In genomic region chr1:3451994-3452865, GRCh38 we compare ENCODE assay signal across 12 cellular contexts. TPM values are rescaled to one million over a fixed set of nuclear protein-coding genes. Genes with fewer than 3 reads are reported as not detected.
A peak's percentile ranks its signal among the peaks of the same experiment; 100 is the strongest.
DNase-seq lines count a peak whose midpoint lies in the region; ATAC-seq and TF ChIP-seq lines count a peak whose summit lies in the region.
"Had no signal": no experiment of that assay in that cellular context is flagged by ENCODE, and none has a peak within 500 bp of the region (broad histone marks: within the 10 kb centered on the region; RNA-seq: fewer than 3 reads in every experiment).

No MANE protein-coding gene starts in this region.

- H3K4me1 ChIP-seq in duodenal mucosa (ENCODE audit: control insufficient read depth in 1 of 2, insufficient read depth in 2 of 2, low read length in 2 of 2) (peaks cover 21 to 28% of the 10 kb centered on the region in 2 donors), mucosa of stomach (ENCODE audit: control insufficient read depth, insufficient read depth, low read length) (peaks cover 35% of the 10 kb centered on the region), stomach smooth muscle (ENCODE audit: control insufficient read depth, insufficient read depth, low read length) (peaks cover 14% of the 10 kb centered on the region)
- peaks cover 11% of the 10 kb centered on the region for H3K4me1 ChIP-seq in CD8-positive, alpha-beta T cell (ENCODE audit: insufficient read depth, low read length)

- no peaks in the 10 kb centered on the region for H3K36me3 Mint-ChIP-seq in CD8-positive, alpha-beta T cell
- H3K36me3 Mint-ChIP-seq: CD4-positive, alpha-beta memory T cell had no signal

- intact Hi-C loops in Right ventricle myocardium inferior (cut with DNase I) = loop anchor here (2.0 kb wide), 1 partner anchor 21 kb away; no protein-coding TSS in a partner anchor
- intact Hi-C loops in left cardiac atrium (cut with DNase I) = no loop called here
- intact Hi-C loops in CD8-positive, alpha-beta T cell (cut with DNase I, micrococcal nuclease) = no loop called here

- POLR2A ChIA-PET in CD8-positive, alpha-beta T cell (lab: Charles Lee) = no interaction called here

- H3K4me3 ChIP-seq in duodenal mucosa (ENCODE audit: low read depth in 1 of 2, low read length in 2 of 2) = no peak overlapping the region
- no peak overlapping the region for H3K4me3 ChIP-seq in mucosa of stomach (ENCODE audit: low read length)
- H3K4me3 ChIP-seq in stomach smooth muscle (ENCODE audit: low read length in 2 of 2) = no peak overlapping the region
- no peak overlapping the region for H3K4me3 ChIP-seq in CD8-positive, alpha-beta T cell (ENCODE audit: low read depth, low read length)

- no peaks in the 10 kb centered on the region for H3K4me1 Mint-ChIP-seq in CD8-positive, alpha-beta T cell (ENCODE audit: low read depth)

- no peaks in the 10 kb centered on the region for H3K9me3 ChIP-seq in duodenal mucosa (ENCODE audit: control insufficient read depth in 1 of 2, low read length in 2 of 2)
- H3K9me3 ChIP-seq in mucosa of stomach (ENCODE audit: control insufficient read depth, low read length) = no peaks in the 10 kb centered on the region
- H3K9me3 ChIP-seq in stomach smooth muscle (ENCODE audit: control insufficient read depth in 2 of 2, low read length in 2 of 2) = no peaks in the 10 kb centered on the region
- H3K9me3 ChIP-seq in CD8-positive, alpha-beta T cell (ENCODE audit: low read length) = no peaks in the 10 kb centered on the region

- DNase-seq in Right ventricle myocardium inferior (ENCODE audit: missing footprints) (peak; percentile 40), left cardiac atrium (no peak), NCI-H187 treated with DMSO at 0.1 percent for 48 hours (lab: John Stamatoyannopoulos, UW) (no peak)
- DNase-seq in CD8-positive, alpha-beta T cell = no peak
- DNase-seq: NCI-H2081 treated with DMSO at 0.1 percent for 48 hours had no signal

- CTCF ChIA-PET in CD8-positive, alpha-beta T cell (lab: Charles Lee) = interaction anchor here (0.7 to 2.4 kb wide), 33 partner anchors 8 to 453 kb away, joined by 3 to 49 read pairs (median 5); no protein-coding TSS in a partner anchor

- H3K9me3 Mint-ChIP-seq in CD8-positive, alpha-beta T cell = no peaks in the 10 kb centered on the region

- no peak overlapping the region for H3K27ac ChIP-seq in duodenal mucosa (ENCODE audit: low read depth, low read length)
- H3K27ac ChIP-seq in stomach smooth muscle (ENCODE audit: low read length) = no peak overlapping the region
- no peak overlapping the region for H3K27ac ChIP-seq in CD8-positive, alpha-beta T cell (ENCODE audit: low read depth, low read length)
- H3K27ac ChIP-seq: 22Rv1 had no signal

- no peak for TF ChIP-seq CTCF in CD8-positive, alpha-beta T cell (IDR thresholded peaks at IDR 0.05)

- H3K36me3 ChIP-seq in duodenal mucosa (ENCODE audit: control insufficient read depth in 1 of 2, insufficient read depth in 2 of 2, low read length in 2 of 2) = no peaks in the 10 kb centered on the region
- H3K36me3 ChIP-seq in mucosa of stomach (ENCODE audit: control insufficient read depth, insufficient read depth, low read length) = no peaks in the 10 kb centered on the region
- no peaks in the 10 kb centered on the region for H3K36me3 ChIP-seq in stomach smooth muscle (ENCODE audit: control insufficient read depth in 2 of 2, insufficient read depth in 2 of 2, low read length in 2 of 2)
- H3K36me3 ChIP-seq in CD8-positive, alpha-beta T cell (ENCODE audit: insufficient read depth, low read length) = no peaks in the 10 kb centered on the region

- peaks cover 17% of the 10 kb centered on the region for H3K27me3 Mint-ChIP-seq in CD8-positive, alpha-beta T cell (ENCODE audit: low read depth)

- peak overlapping the region; percentile 14 to 43 for H3K9ac ChIP-seq in duodenal mucosa (ENCODE audit: low read depth in 1 of 2, low read length in 2 of 2)
- peak overlapping the region; percentile 29 for H3K9ac ChIP-seq in mucosa of stomach (ENCODE audit: low read length)
- peak overlapping the region; percentile 13 to 31 for H3K9ac ChIP-seq in stomach smooth muscle (ENCODE audit: low read length in 2 of 2)

- H3K27me3 ChIP-seq in duodenal mucosa (ENCODE audit: control insufficient read depth in 1 of 2, insufficient read depth in 2 of 2, low read length in 2 of 2) = peaks cover 8 to 22% of the 10 kb centered on the region in 2 donors
- no peaks in the 10 kb centered on the region for H3K27me3 ChIP-seq in mucosa of stomach (ENCODE audit: control insufficient read depth, insufficient read depth, low read length)
- H3K27me3 ChIP-seq in stomach smooth muscle (ENCODE audit: control insufficient read depth in 1 of 2, insufficient read depth in 2 of 2, low read length in 2 of 2) = peaks cover 39 to 47% of the 10 kb centered on the region in 2 donors
- peaks cover 7% of the 10 kb centered on the region for H3K27me3 ChIP-seq in CD8-positive, alpha-beta T cell (ENCODE audit: insufficient read depth, low read length)

- no peak overlapping the region for H3K4me3 Mint-ChIP-seq in CD8-positive, alpha-beta T cell

- no peak overlapping the region for H3K27ac Mint-ChIP-seq in CD8-positive, alpha-beta T cell
- H3K27ac Mint-ChIP-seq: B cell; CD4-positive, alpha-beta memory T cell had no signal

- no peak for ATAC-seq in Right ventricle myocardium inferior
- no peak for ATAC-seq in left cardiac atrium
- no peak for ATAC-seq in HG03457 (IDR thresholded peaks at IDR 0.05; ENCODE audit: unreplicated experiment)
- ATAC-seq in CD8-positive, alpha-beta T cell = no peak

RNA-seq across cellular contexts. Expression of gene ARHGEF16, which starts 2.2 kb away (rescaled TPM):
- 1.4 TPM for total RNA-seq in Right ventricle myocardium inferior
- total RNA-seq in left cardiac atrium = 1 to 10 TPM in 1 of 2 donors, under 1 TPM in 1; 0.68 to 2.3 TPM
- not detected for total RNA-seq in CD8-positive, alpha-beta T cell
